In the genomic region with DNA sequence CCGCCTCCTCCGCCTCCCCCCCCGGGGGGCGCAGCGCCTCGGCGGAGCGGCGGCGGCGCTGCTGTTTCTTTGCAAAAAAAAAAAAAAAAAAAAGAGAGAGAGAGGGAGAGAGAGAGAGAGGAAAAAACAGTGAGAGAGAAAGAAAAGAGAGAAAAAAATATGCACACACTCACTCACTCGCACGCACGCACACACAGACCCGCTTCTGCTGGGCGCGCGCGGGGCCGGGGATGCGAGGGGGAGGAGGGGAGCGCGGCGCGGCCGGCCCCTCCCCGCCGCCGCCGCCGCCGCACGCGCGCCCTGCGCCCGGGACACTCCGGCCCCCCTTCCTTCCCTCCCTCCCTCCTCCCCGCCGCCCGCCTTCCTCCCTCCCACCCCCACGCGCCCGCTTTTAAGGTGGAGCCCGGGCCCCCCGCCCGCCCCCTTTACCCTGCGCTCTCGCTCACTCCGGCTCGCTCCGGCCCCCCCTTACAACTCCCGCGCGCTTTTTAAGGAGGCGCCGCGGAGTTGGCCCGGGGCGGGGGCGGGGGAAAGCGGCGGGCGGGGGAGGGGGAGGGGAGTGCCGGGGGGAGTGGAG, we compare ENCODE assay signal across 8 cellular contexts. TPM values are rescaled to one million over a fixed set of nuclear protein-coding genes. Genes with fewer than 3 reads are reported as not detected.
DNase-seq lines count a peak whose midpoint lies in the region; ATAC-seq and TF ChIP-seq lines count a peak whose summit lies in the region.

A gene (minus strand): TSS at position 243 of the 577 bp plus-strand sequence.

- H3K4me1 ChIP-seq in left lung: peaks cover 7 to 25% of the 10 kb centered on the region in 2 donors

- peak within 1 kb of the TSS; percentile 73 to 79 for H3K4me3 ChIP-seq in left lung

- peaks cover 0 to 11% of the 10 kb centered on the region in 2 donors for H3K9me3 ChIP-seq in left lung

- no peak for TF ChIP-seq CTCF in left lung (IDR thresholded peaks at IDR 0.05)

- H3K36me3 ChIP-seq in left lung: peaks cover 0 to 29% of the 10 kb centered on the region in 2 donors

- peak; percentile 45 for ATAC-seq in HG03045 (IDR thresholded peaks at IDR 0.05; ENCODE audit: unreplicated experiment)
- peak; percentile 75 for ATAC-seq in left lung

- peak within 1 kb of the TSS; percentile 87 to 93 for H3K27ac ChIP-seq in left lung

- intact Hi-C loops in left lung (cut with DNase I): no loop called here

- DNase-seq in NCI-H1436 (lab: John Stamatoyannopoulos, UW): peak; percentile 89
- no peak for DNase-seq in NCI-H1436 treated with DMSO at 0.1 percent for 48 hours (lab: John Stamatoyannopoulos, UW)
- DNase-seq in NCI-H460 (ENCODE audit: extremely low read depth, low read depth): peak; percentile 77
- peak; percentile 84 for DNase-seq in activated CD4-positive, alpha-beta T cell treated with anti-CD3 and anti-CD28 coated beads for 48 hours
- DNase-seq in dedifferentiated amniotic fluid mesenchymal stem cell (ENCODE audit: extremely low spot score): peak; percentile 74
- peak; percentile 92 for DNase-seq in left lung
- DNase-seq in stimulated activated CD4-positive, alpha-beta T cell treated with anti-CD3 and anti-CD28 coated beads, Interleukin-1b, Interleukin-23, amount 100 ng/mL, for 4 hours (ENCODE audit: low read depth in 2 of 2): peak; percentile 87 to 89

- H3K27me3 ChIP-seq in left lung: no peaks in the 10 kb centered on the region

RNA-seq across cellular contexts. Expression of the gene that starts here (rescaled TPM):
- 26.3 and 29.5 TPM in 2 replicates for total RNA-seq in NCI-H460 (2014; rRNA removed; shearing (Covaris generic))
- polyA plus RNA-seq in NCI-H460 (2014; cell fraction: nucleus; rRNA removed): 21.2 and 35.0 TPM in 2 replicates
- total RNA-seq in left lung: 10 to 100 TPM; 40.4 to 56.9 TPM
